Comparison of ENCODE assay signal across 8 cellular contexts in the genomic region with DNA sequence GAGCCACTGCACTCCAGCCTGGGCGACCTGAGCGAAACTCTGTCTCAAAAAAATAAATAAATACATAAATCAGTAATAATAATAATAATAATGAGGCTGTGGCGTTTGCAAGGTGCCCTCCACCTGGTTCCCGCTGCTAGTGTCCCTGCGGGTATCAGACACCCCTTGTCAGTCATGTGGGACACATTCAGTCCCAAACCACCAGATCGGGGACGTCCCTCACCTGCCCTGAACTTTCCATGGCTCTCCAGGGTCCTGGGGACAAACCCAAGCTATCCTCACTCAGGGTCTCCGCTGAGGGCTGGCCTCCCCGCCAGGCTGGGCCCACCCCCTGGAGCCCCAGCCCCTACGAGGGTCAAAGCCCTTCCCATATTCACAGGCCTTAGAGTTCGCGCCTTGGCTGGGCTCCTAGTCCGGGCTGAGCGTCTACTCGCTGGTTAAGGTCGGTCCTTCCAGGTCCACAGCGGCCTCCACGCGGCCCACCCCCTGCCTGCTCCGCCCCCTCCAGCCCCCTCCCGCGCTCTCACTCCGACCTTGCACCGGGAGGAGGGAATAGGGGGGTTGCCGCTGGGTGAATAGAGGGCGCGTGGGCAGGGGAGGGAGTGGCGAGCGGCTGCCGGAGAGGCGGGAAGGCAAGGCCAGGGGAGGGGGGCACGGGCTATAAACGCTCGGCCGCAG.
DNase-seq lines count a peak whose midpoint lies in the region; ATAC-seq lines count a peak whose summit lies in the region.

No MANE protein-coding gene starts in this region.

- H3K4me3 ChIP-seq in skin epidermis, result peak overlapping the region in 6 of 7 experiments; percentile 1 to 26 (median 14)

- DNase-seq in DMS 273 (lab: John Stamatoyannopoulos, UW; ENCODE audit: unreplicated experiment) (peak; percentile 59), DMS 273 treated with DMSO at 0.1 percent for 48 hours (lab: John Stamatoyannopoulos, UW) (no peak), NCI-H2196 (lab: John Stamatoyannopoulos, UW; ENCODE audit: unreplicated experiment) (peak; percentile 68), ecto neural progenitor cell (ENCODE audit: low spot score) (peak; percentile 69)

- ATAC-seq in HG03342 (IDR thresholded peaks at IDR 0.05; ENCODE audit: unreplicated experiment) (no peak), HG03108 (IDR thresholded peaks at IDR 0.05; ENCODE audit: unreplicated experiment) (no peak), GM19467 (IDR thresholded peaks at IDR 0.05; ENCODE audit: unreplicated experiment) (no peak)

- H3K27ac ChIP-seq in skin epidermis, result peak overlapping the region in 1 of 21 experiments; percentile 13
